ENCODE assay signal across 9 cellular contexts in genomic region chr13:91349992-91350911, GRCh38. TPM values are rescaled to one million over a fixed set of nuclear protein-coding genes. Genes with fewer than 3 reads are reported as not detected.
DNase-seq lines count a peak whose midpoint lies in the region; ATAC-seq and TF ChIP-seq lines count a peak whose summit lies in the region.
"Had no signal": no experiment of that assay in that cellular context is flagged by ENCODE, and none has a peak within 500 bp of the region (broad histone marks: within the 10 kb centered on the region; RNA-seq: fewer than 3 reads in every experiment).

No MANE protein-coding gene starts in this region.

- H3K9me3 Mint-ChIP-seq in stimulated activated naive CD8-positive, alpha-beta T cell treated with anti-CD3 and anti-CD28 coated beads, Interleukin-15, Interleukin-2, amounts not matched to agents 100 ng/mL and 50 ng/mL, for 24 hours, result no peaks in the 10 kb centered on the region

- H3K27ac Mint-ChIP-seq in stimulated activated naive CD8-positive, alpha-beta T cell treated with anti-CD3 and anti-CD28 coated beads, Interleukin-15, Interleukin-2, amounts not matched to agents 100 ng/mL and 50 ng/mL, for 24 hours, result peak overlapping the region; percentile 99

- H3K4me1 Mint-ChIP-seq in stimulated activated naive CD8-positive, alpha-beta T cell treated with anti-CD3 and anti-CD28 coated beads, Interleukin-15, Interleukin-2, amounts not matched to agents 100 ng/mL and 50 ng/mL, for 24 hours (ENCODE audit: low read depth), result peaks cover 71% of the 10 kb centered on the region

- H3K9me2 ChIP-seq in hepatocyte (replicated peaks; ENCODE audit: insufficient read depth), result no peaks in the 10 kb centered on the region

- H3K4me3 ChIP-seq in WERI-Rb-1 (ENCODE audit: low read depth, low read length) (peak overlapping the region; percentile 99), hepatocyte (peak overlapping the region; percentile 69)

- no peaks in the 10 kb centered on the region for H3K27me3 ChIP-seq in WERI-Rb-1 (ENCODE audit: insufficient read depth, low read depth, severe bottlenecking)
- peaks cover 3% of the 10 kb centered on the region for H3K27me3 ChIP-seq in hepatocyte

- H3K36me3 ChIP-seq in WERI-Rb-1, result peaks cover 71% of the 10 kb centered on the region
- no peaks in the 10 kb centered on the region for H3K36me3 ChIP-seq in hepatocyte (replicated peaks; ENCODE audit: insufficient read depth, low read depth)

- ATAC-seq in stimulated activated naive CD8-positive, alpha-beta T cell treated with anti-CD3 and anti-CD28 coated beads, Interleukin-15, Interleukin-2, amounts not matched to agents 100 U/mL and 50 U/mL, for 24 hours, result no peak
- ATAC-seq in GM21528 (IDR thresholded peaks at IDR 0.05; ENCODE audit: low FRiP score, unreplicated experiment), result no peak

- no peaks in the 10 kb centered on the region for H3K9me3 ChIP-seq in WERI-Rb-1 (ENCODE audit: severe bottlenecking)
- no peaks in the 10 kb centered on the region for H3K9me3 ChIP-seq in hepatocyte (ENCODE audit: low read depth)

- peaks cover 64% of the 10 kb centered on the region for H3K36me3 Mint-ChIP-seq in stimulated activated naive CD8-positive, alpha-beta T cell treated with anti-CD3 and anti-CD28 coated beads, Interleukin-15, Interleukin-2, amounts not matched to agents 100 ng/mL and 50 ng/mL, for 24 hours (ENCODE audit: low read depth)

- H3K4me1 ChIP-seq in hepatocyte (ENCODE audit: insufficient read depth), result peaks cover 34% of the 10 kb centered on the region

- no peaks in the 10 kb centered on the region for H3K27me3 Mint-ChIP-seq in stimulated activated naive CD8-positive, alpha-beta T cell treated with anti-CD3 and anti-CD28 coated beads, Interleukin-15, Interleukin-2, amounts not matched to agents 100 ng/mL and 50 ng/mL, for 24 hours

- H3K27ac ChIP-seq in WERI-Rb-1 (peak overlapping the region; percentile 99), hepatocyte (no peak overlapping the region)

- peak overlapping the region; percentile 99 for H3K4me3 Mint-ChIP-seq in stimulated activated naive CD8-positive, alpha-beta T cell treated with anti-CD3 and anti-CD28 coated beads, Interleukin-15, Interleukin-2, amounts not matched to agents 100 ng/mL and 50 ng/mL, for 24 hours

- H3K4me2 ChIP-seq in hepatocyte, result peak overlapping the region; percentile 83

- H3K79me2 ChIP-seq in hepatocyte, result peaks cover 48% of the 10 kb centered on the region

- DNase-seq in stimulated activated naive CD8-positive, alpha-beta T cell treated with anti-CD3 and anti-CD28 coated beads, Interleukin-15, Interleukin-2, amounts not matched to agents 100 U/mL and 50 U/mL, for 24 hours, result no peak
- DNase-seq in WERI-Rb-1 (no peak), hepatocyte (ENCODE audit: low spot score) (no peak), NCI-H1694 treated with DMSO at 0.1 percent for 48 hours (lab: John Stamatoyannopoulos, UW) (no peak), NCI-H187 treated with DMSO at 0.1 percent for 48 hours (lab: John Stamatoyannopoulos, UW) (no peak), C1 segment of cervical spinal cord (lab: John Stamatoyannopoulos, UW) (no peak)
- DNase-seq: kidney glomerular epithelial cell had no signal

- WGBS in hepatocyte (ENCODE audit: low lambda C conversion rate, missing lambda C conversion rate), result 23% methylated on average over 5 of the region's 5 CpGs

- no peak overlapping the region for H2AFZ ChIP-seq in hepatocyte

- TF ChIP-seq CTCF in WERI-Rb-1 (IDR thresholded peaks at IDR 0.05; ENCODE audit: low read depth, low read length), result no peak
- TF ChIP-seq CTCF in hepatocyte (IDR thresholded peaks at IDR 0.05; ENCODE audit: poor library complexity), result no peak

- H4K20me1 ChIP-seq in hepatocyte (ENCODE audit: insufficient read depth, poor library complexity, severe bottlenecking), result peaks cover 43% of the 10 kb centered on the region

RNA-seq across cellular contexts. Expression of gene MIR17HG, which starts 2.8 kb away (rescaled TPM):
- total RNA-seq in hepatocyte, result 6.6 and 8.4 TPM in 2 replicates
- 1.7 and 2.6 TPM in 2 replicates for polyA plus RNA-seq in hepatocyte

RNA-seq across cellular contexts. Expression of gene GPC5, which starts 48.2 kb away (rescaled TPM):
- 5.4 and 8.7 TPM in 2 replicates for total RNA-seq in hepatocyte
- 3.9 and 4.7 TPM in 2 replicates for polyA plus RNA-seq in hepatocyte
